Comparison of ENCODE assay signal across 1 cellular context in genomic region chr12:6614513-6615177, GRCh38.
TF ChIP-seq lines count a peak whose summit lies in the region.

No MANE protein-coding gene starts in this region.

TF ChIP-seq in endothelial cell of umbilical vein, 7 proteins besides CTCF, POLR2A, EP300 and RAD21:
- TF ChIP-seq GATA2 (IDR thresholded peaks at IDR 0.05; ENCODE audit: insufficient read depth, insufficient read length, low read depth, low read length) (no peak), FOS (IDR thresholded peaks at IDR 0.05; ENCODE audit: borderline replicate concordance, insufficient read depth, low read length) (no peak), JUN (IDR thresholded peaks at IDR 0.05; ENCODE audit: borderline replicate concordance, insufficient read depth, insufficient read length, low read depth) (no peak), MYC (IDR thresholded peaks at IDR 0.05; ENCODE audit: low read depth, low read length) (no peak), EZH2 (IDR thresholded peaks at IDR 0.05; ENCODE audit: borderline replicate concordance, low read depth, low read length, severe bottlenecking) (no peak), MAX (IDR thresholded peaks at IDR 0.05; ENCODE audit: insufficient read depth, insufficient read length) (no peak), POLR2AphosphoS5 (IDR thresholded peaks at IDR 0.05; ENCODE audit: insufficient read depth, low read depth, low read length) (no peak)
TF ChIP-seq in endothelial cell of umbilical vein: peak in this region for 0.
